In genomic region chr2:9250091-9250490, GRCh38 we compare ENCODE assay signal across 17 cellular contexts. TPM values are rescaled to one million over a fixed set of nuclear protein-coding genes. Genes with fewer than 3 reads are reported as not detected.
DNase-seq lines count a peak whose midpoint lies in the region; ATAC-seq and TF ChIP-seq lines count a peak whose summit lies in the region.
"Had no signal": no experiment of that assay in that cellular context is flagged by ENCODE, and none has a peak within 500 bp of the region (broad histone marks: within the 10 kb centered on the region; RNA-seq: fewer than 3 reads in every experiment).

No MANE protein-coding gene starts in this region.

- DNase-seq in MCF 10A (ENCODE audit: unreplicated experiment) (peak; percentile 29), breast epithelium (ENCODE audit: low spot score in 2 of 2) (no peak), ascending aorta (ENCODE audit: low spot score in 2 of 2) (peak in 1 of 2 donors; percentile 54), foreskin keratinocyte (peak; percentile 55 to 65), stomach (no peak), adrenal gland (no peak), kidney tubule cell (ENCODE audit: low spot score) (no peak)
- DNase-seq: activated naive CD4-positive, alpha-beta T cell treated with Interleukin-2 at 50 U/mL for 16 hours; CD4-positive, CD25-positive, alpha-beta regulatory T cell; dorsolateral prefrontal cortex; mucosa of descending colon; NCI-H2107; NCI-H526 had no signal

- H3K36me3 Mint-ChIP-seq in MCF 10A (ENCODE audit: insufficient read depth, unreplicated experiment) = peaks cover 6% of the 10 kb centered on the region
- H3K36me3 Mint-ChIP-seq: CD4-positive, CD25-positive, alpha-beta regulatory T cell had no signal

- H3K4me3 ChIP-seq in breast epithelium = no peak overlapping the region
- no peak overlapping the region for H3K4me3 ChIP-seq in ascending aorta
- H3K4me3 ChIP-seq in stomach = no peak overlapping the region
- H3K4me3 ChIP-seq in adrenal gland = no peak overlapping the region
- H3K4me3 ChIP-seq: dorsolateral prefrontal cortex, mucosa of descending colon, skin epidermis had no signal

- TF ChIP-seq CTCF in MCF 10A (IDR thresholded peaks at IDR 0.05; ENCODE audit: unreplicated experiment) = no peak
- no peak for TF ChIP-seq CTCF in breast epithelium (IDR thresholded peaks at IDR 0.05)
- TF ChIP-seq CTCF in ascending aorta (IDR thresholded peaks at IDR 0.05) = no peak
- no peak for TF ChIP-seq CTCF in foreskin keratinocyte (conservative IDR thresholded peaks at IDR 0.05)
- TF ChIP-seq CTCF in stomach (IDR thresholded peaks at IDR 0.05) = no peak
- TF ChIP-seq CTCF in adrenal gland (IDR thresholded peaks at IDR 0.05) = no peak

- intact Hi-C loops in MCF 10A (cut with micrococcal nuclease) = loop anchor here (1.0 to 5.0 kb wide), 4 partner anchors 12 to 61 kb away; partner anchors contain the start of gene ASAP2
- intact Hi-C loops in breast epithelium (cut with DNase I; ENCODE audit: low total_unique reads) = no loop called here
- intact Hi-C loops in ascending aorta (cut with DNase I) = loop anchor here (5.0 kb wide), 1 partner anchor 37 kb away; no protein-coding TSS in a partner anchor
- intact Hi-C loops in stomach (cut with DNase I; ENCODE audit: low total_unique reads) = no loop called here
- intact Hi-C loops in adrenal gland (cut with DNase I) = no loop called here

- H3K27ac Mint-ChIP-seq in MCF 10A (ENCODE audit: low read depth, unreplicated experiment) = peak overlapping the region; percentile 90
- H3K27ac Mint-ChIP-seq: CD4-positive, CD25-positive, alpha-beta regulatory T cell; T-helper 1 cell treated with Interleukin-12 subunit alpha and Interleukin-12 subunit beta and Interleukin-4 antibody, amounts not matched to agents 30 μg/mL and 1 μg/mL, for 36 hours had no signal

- peaks cover 69% of the 10 kb centered on the region for H3K4me1 Mint-ChIP-seq in MCF 10A (ENCODE audit: insufficient read depth, unreplicated experiment)

- no peaks in the 10 kb centered on the region for H3K27me3 ChIP-seq in breast epithelium
- no peaks in the 10 kb centered on the region for H3K27me3 ChIP-seq in ascending aorta
- no peaks in the 10 kb centered on the region for H3K27me3 ChIP-seq in foreskin keratinocyte
- H3K27me3 ChIP-seq in stomach = no peaks in the 10 kb centered on the region
- no peaks in the 10 kb centered on the region for H3K27me3 ChIP-seq in adrenal gland
- H3K27me3 ChIP-seq: dorsolateral prefrontal cortex had no signal

- H3K27ac ChIP-seq in breast epithelium = peak overlapping the region in 1 of 2 donors; percentile 74
- H3K27ac ChIP-seq in ascending aorta = peak overlapping the region; percentile 62 to 73
- H3K27ac ChIP-seq in foreskin keratinocyte = peak overlapping the region; percentile 82
- H3K27ac ChIP-seq in stomach = peak overlapping the region; percentile 47 to 78 (median 63)
- peak overlapping the region in 1 of 5 donors; percentile 7 for H3K27ac ChIP-seq in adrenal gland
- H3K27ac ChIP-seq: 22Rv1 had no signal

- BruUV-seq in MCF 10A (replicated peaks; lab: Mats Ljungman, UMichigan) = no TSS peak

- H3K4me3 Mint-ChIP-seq in MCF 10A (ENCODE audit: unreplicated experiment) = peak overlapping the region; percentile 65
- H3K4me3 Mint-ChIP-seq: CD4-positive, CD25-positive, alpha-beta regulatory T cell; T-helper 1 cell treated with Interleukin-12 subunit alpha and Interleukin-12 subunit beta and Interleukin-4 antibody, amounts not matched to agents 30 μg/mL and 1 μg/mL, for 36 hours had no signal

- peak; percentile 2 for ATAC-seq in foreskin keratinocyte
- no peak for ATAC-seq in HG03469 (IDR thresholded peaks at IDR 0.05; ENCODE audit: unreplicated experiment)

- peaks cover 3 to 7% of the 10 kb centered on the region in 2 donors for H3K4me1 ChIP-seq in breast epithelium
- H3K4me1 ChIP-seq in ascending aorta = peaks cover 13 to 38% of the 10 kb centered on the region in 2 donors
- peaks cover 49% of the 10 kb centered on the region for H3K4me1 ChIP-seq in foreskin keratinocyte
- peaks cover 37 to 74% (median 60%) of the 10 kb centered on the region in 4 donors for H3K4me1 ChIP-seq in stomach
- H3K4me1 ChIP-seq in adrenal gland (replicated peaks in 1 of 2) = peaks cover 5 to 29% of the 10 kb centered on the region in 2 donors

- CTCF ChIA-PET in MCF 10A (lab: Yijun Ruan, JAX) = interaction anchor here (0.6 to 3.7 kb wide), 4 partner anchors 13 to 306 kb away, joined by 3 to 20 read pairs (median 6); partner anchors contain the start of gene ADAM17

- no peaks in the 10 kb centered on the region for H3K36me3 ChIP-seq in breast epithelium
- no peaks in the 10 kb centered on the region for H3K36me3 ChIP-seq in ascending aorta
- H3K36me3 ChIP-seq in stomach = no peaks in the 10 kb centered on the region
- H3K36me3 ChIP-seq in adrenal gland (replicated peaks in 1 of 2) = no peaks in the 10 kb centered on the region

- H3K9me3 ChIP-seq in breast epithelium (no peaks in the 10 kb centered on the region), ascending aorta (no peaks in the 10 kb centered on the region), stomach (no peaks in the 10 kb centered on the region), adrenal gland (replicated peaks in 1 of 3) (no peaks in the 10 kb centered on the region)
- H3K9me3 ChIP-seq: mucosa of descending colon had no signal

- TF ChIP-seq POLR2A in breast epithelium (IDR thresholded peaks at IDR 0.05) (no peak), stomach (IDR thresholded peaks at IDR 0.05) (no peak), adrenal gland (IDR thresholded peaks at IDR 0.05) (no peak)

- no peaks in the 10 kb centered on the region for H3K27me3 Mint-ChIP-seq in MCF 10A (ENCODE audit: insufficient read depth, unreplicated experiment)

- WGBS in stomach, 5 donors = 73 to 91% (median 77%) methylated on average over 4 of the region's 4 CpGs
- WGBS in adrenal gland, 4 donors = 88 to 99% (median 92%) methylated on average over 4 of the region's 4 CpGs

- no peaks in the 10 kb centered on the region for H3K9me3 Mint-ChIP-seq in MCF 10A (ENCODE audit: unreplicated experiment)
- H3K9me3 Mint-ChIP-seq: CD4-positive, CD25-positive, alpha-beta regulatory T cell; T-helper 1 cell treated with Interleukin-12 subunit alpha and Interleukin-12 subunit beta and Interleukin-4 antibody, amounts not matched to agents 30 μg/mL and 1 μg/mL, for 36 hours had no signal

- POLR2A ChIA-PET in MCF 10A (lab: Yijun Ruan, JAX) = interaction anchor here (0.6 to 7.2 kb wide), 16 partner anchors 13 to 551 kb away, joined by 3 to 142 read pairs (median 4); partner anchors contain the start of genes ADAM17 and ASAP2

- TF ChIP-seq EP300 in stomach (IDR thresholded peaks at IDR 0.05) = no peak

RNA-seq across cellular contexts. Expression of gene ASAP2, which starts 43.5 kb away (rescaled TPM):
- total RNA-seq in MCF 10A (2022) (80.8 and 89.5 TPM in 2 replicates), breast epithelium (10 to 100 TPM; 14.5 to 24.2 (median 21.0) TPM), ascending aorta (56.9 TPM), foreskin keratinocyte (57.2 and 69.3 TPM in 2 replicates), stomach (10 to 100 TPM; 32.1 to 55.4 (median 37.1) TPM), adrenal gland (10 to 100 TPM in 2 of 8 donors, 1 to 10 TPM in 6; 5.4 to 12.9 (median 8.4) TPM)
- polyA plus RNA-seq in foreskin keratinocyte (20.8 and 21.8 TPM in 2 replicates), stomach (10 to 100 TPM in 1 of 3 donors, 1 to 10 TPM in 2; 9.7 to 25.1 (median 9.8) TPM), adrenal gland (10 to 100 TPM in 1 of 3 donors, 1 to 10 TPM in 2; 5.4 to 10.5 (median 7.8) TPM)
- polyA plus RNA-seq: CD4-positive, CD25-positive, alpha-beta regulatory T cell had no signal

Comparison
In these comparisons a context has a peak if more than half of its experiments do, and no peak if none do; other contexts are left out.
1. DNase-seq: peak in MCF 10A (single experiment) and foreskin keratinocyte (2 of 2); none in breast epithelium (0 of 2), stomach (single experiment), adrenal gland (0 of 7) and kidney tubule cell (single experiment).
2. intact Hi-C loops: an anchor here in MCF 10A (1.0 to 5.0 kb wide) and ascending aorta (5.0 kb wide); none called in breast epithelium, stomach and adrenal gland.